14 cellular contexts compared by ENCODE assay signal in the genomic region with DNA sequence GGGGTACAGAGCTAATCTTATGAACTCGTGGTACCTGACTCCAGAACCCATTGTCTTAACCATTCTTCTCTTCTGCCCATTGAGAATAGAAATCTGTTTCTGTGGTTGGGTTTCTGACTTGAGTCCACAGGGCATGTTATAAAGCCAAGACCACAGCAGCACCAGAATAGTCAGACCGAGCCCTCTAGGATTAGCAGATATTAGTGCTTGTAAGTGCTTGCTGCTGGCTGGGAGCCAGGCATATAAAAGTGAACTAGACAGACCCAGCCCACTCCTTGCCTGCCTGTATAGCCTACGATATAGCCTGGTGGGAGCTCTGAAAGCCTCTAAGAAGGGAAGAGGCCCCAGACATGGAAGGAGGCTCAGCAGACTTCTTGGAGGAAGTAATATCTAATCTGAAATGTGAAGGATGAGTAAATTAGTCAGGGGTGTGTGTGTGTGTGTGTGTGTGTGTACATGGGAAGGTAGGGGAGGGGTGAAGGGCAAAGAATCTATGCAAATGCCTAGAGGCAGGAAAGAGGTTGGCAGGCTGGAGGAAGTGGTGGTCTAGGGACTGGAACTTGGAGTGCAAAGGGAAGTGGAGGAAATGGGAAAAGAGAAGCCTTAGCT.
DNase-seq lines count a peak whose midpoint lies in the region.
"Had no signal": no experiment of that assay in that cellular context is flagged by ENCODE, and none has a peak within 500 bp of the region (broad histone marks: within the 10 kb centered on the region; RNA-seq: fewer than 3 reads in every experiment).

No MANE protein-coding gene starts in this region.

- DNase-seq in DMS79 treated with DMSO at 0.1 percent for 48 hours (lab: John Stamatoyannopoulos, UW) (peak; percentile 70), NCI-H1105 treated with DMSO at 0.1 percent for 48 hours (lab: John Stamatoyannopoulos, UW) (peak; percentile 52), NCI-H69 (lab: John Stamatoyannopoulos, UW) (peak; percentile 56), left kidney (ENCODE audit: low read depth, low spot score) (peak; percentile 19), medulla oblongata (ENCODE audit: extremely low spot score) (no peak), SHP77 (lab: John Stamatoyannopoulos, UW) (no peak), SW 1271 (lab: John Stamatoyannopoulos, UW) (no peak)
- DNase-seq: AML-193, EL, GM23248, IMR-90, NCI-H2081, NCI-H226, T-helper 17 cell had no signal

Comparison
In these comparisons a context has a peak if more than half of its experiments do, and no peak if none do; other contexts are left out.
1. DNase-seq: peak in DMS79 treated with DMSO at 0.1 percent for 48 hours (single experiment), NCI-H1105 treated with DMSO at 0.1 percent for 48 hours (single experiment), NCI-H69 (single experiment) and left kidney (single experiment); none in medulla oblongata (single experiment), SHP77 (0 of 2) and SW 1271 (0 of 2).